In the genomic region with DNA sequence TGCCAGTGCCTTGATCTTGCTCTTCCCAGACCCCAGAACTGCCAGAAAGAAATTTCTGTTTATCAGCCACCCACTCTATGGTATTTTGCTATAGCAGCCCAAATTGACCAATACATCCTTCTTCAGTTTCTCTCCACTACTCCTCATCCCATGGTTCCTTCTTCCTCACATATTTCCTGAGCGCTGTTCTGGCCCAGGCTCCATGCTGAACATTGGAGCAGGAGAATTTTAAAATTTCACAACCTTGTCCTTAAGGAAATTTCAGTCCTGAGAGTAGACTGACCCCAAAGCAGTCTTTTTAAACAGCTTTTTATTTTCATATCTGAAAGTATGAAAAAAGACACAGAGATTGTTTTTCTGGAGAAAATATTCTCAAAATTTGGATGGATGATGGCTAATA, we compare ENCODE assay signal across 29 cellular contexts.
"Had no signal": no experiment of that assay in that cellular context is flagged by ENCODE, and none has a peak within 500 bp of the region (broad histone marks: within the 10 kb centered on the region; RNA-seq: fewer than 3 reads in every experiment).

No MANE protein-coding gene starts in this region.

- H3K27me3 Mint-ChIP-seq: dendritic cell treated with granulocyte-macrophage colony-stimulating factor and Interleukin-4, amounts not matched to agents 40 ng/mL and 50 ng/mL, for 4 days; effector memory CD8-positive, alpha-beta T cell had no signal

- H3K27me3 ChIP-seq: colonic mucosa, dorsolateral prefrontal cortex, esophagus muscularis mucosa, esophagus squamous epithelium, foreskin keratinocyte, gastrocnemius medialis, gastroesophageal sphincter, heart left ventricle, heart right ventricle had no signal

- H3K36me3 ChIP-seq: colonic mucosa, esophagus muscularis mucosa, esophagus squamous epithelium, gastrocnemius medialis, gastroesophageal sphincter, heart left ventricle, heart right ventricle had no signal

- H3K4me3 Mint-ChIP-seq: dendritic cell treated with granulocyte-macrophage colony-stimulating factor and Interleukin-4, amounts not matched to agents 40 ng/mL and 50 ng/mL, for 4 days; effector memory CD8-positive, alpha-beta T cell; endodermal cell had no signal

- ATAC-seq: effector memory CD8-positive, alpha-beta T cell; esophagus mucosa; foreskin keratinocyte; gastrocnemius medialis; gastroesophageal sphincter; heart left ventricle had no signal

- H3K27ac Mint-ChIP-seq: dendritic cell treated with granulocyte-macrophage colony-stimulating factor and Interleukin-4, amounts not matched to agents 40 ng/mL and 50 ng/mL, for 4 days; effector memory CD8-positive, alpha-beta T cell; endodermal cell had no signal

- H3K4me3 ChIP-seq: colonic mucosa, coronary artery, dorsolateral prefrontal cortex, esophagus muscularis mucosa, esophagus squamous epithelium, gastrocnemius medialis, gastroesophageal sphincter, heart left ventricle, heart right ventricle had no signal

- H3K9me3 Mint-ChIP-seq: effector memory CD8-positive, alpha-beta T cell; endodermal cell had no signal

- FAIRE-seq: colon, endometrium, endothelial cell of umbilical vein, frontal cortex had no signal

- H3K27ac ChIP-seq: colonic mucosa, coronary artery, dorsolateral prefrontal cortex, epithelial cell of prostate, esophagus muscularis mucosa, esophagus squamous epithelium, foreskin keratinocyte, gastrocnemius medialis, gastroesophageal sphincter, heart left ventricle, heart right ventricle had no signal

- H3K4me1 ChIP-seq: colonic mucosa had no signal

- DNase-seq: colonic mucosa; cortex of kidney; dermis blood vessel endothelial cell; dorsolateral prefrontal cortex; effector CD4-positive, alpha-beta T cell; effector CD8-positive, alpha-beta T cell; effector memory CD4-positive, alpha-beta T cell; effector memory CD8-positive, alpha-beta T cell; endodermal cell; erythroblast; esophagus squamous epithelium; foreskin fibroblast; foreskin keratinocyte; foreskin melanocyte; gastrocnemius medialis; glutamatergic neuron; head of caudate nucleus; heart left ventricle; heart right ventricle had no signal
